ENCODE assay signal across 9 cellular contexts in genomic region chr9:98795295-98795955, GRCh38. TPM values are rescaled to one million over a fixed set of nuclear protein-coding genes. Genes with fewer than 3 reads are reported as not detected.
DNase-seq lines count a peak whose midpoint lies in the region; ATAC-seq and TF ChIP-seq lines count a peak whose summit lies in the region.
"Had no signal": no experiment of that assay in that cellular context is flagged by ENCODE, and none has a peak within 500 bp of the region (broad histone marks: within the 10 kb centered on the region; RNA-seq: fewer than 3 reads in every experiment).

No MANE protein-coding gene starts in this region.

- no peak overlapping the region for H3K27ac Mint-ChIP-seq in HFFc6
- H3K27ac Mint-ChIP-seq in activated CD8-positive, alpha-beta memory T cell treated with anti-CD3 and anti-CD28 coated beads, Interleukin-2, amount 10 ng/mL, durations not matched to agents 7 days and 5 days: no peak overlapping the region

- H3K27me3 Mint-ChIP-seq in HFFc6 (ENCODE audit: insufficient read depth): peaks cover 2% of the 10 kb centered on the region; the same call in 1 of the 2 replicates
- peaks cover 13% of the 10 kb centered on the region for H3K27me3 Mint-ChIP-seq in activated CD8-positive, alpha-beta memory T cell treated with anti-CD3 and anti-CD28 coated beads, Interleukin-2, amount 10 ng/mL, durations not matched to agents 7 days and 5 days

- ATAC-seq in activated CD8-positive, alpha-beta memory T cell treated with anti-CD3 and anti-CD28 coated beads, Interleukin-2, amount 10 ng/mL, durations not matched to agents 7 days and 5 days: no peak
- ATAC-seq in GM19467 (IDR thresholded peaks at IDR 0.05; ENCODE audit: unreplicated experiment): no peak

- peaks cover 16% of the 10 kb centered on the region for H3K9me3 Mint-ChIP-seq in HFFc6
- H3K9me3 Mint-ChIP-seq in activated CD8-positive, alpha-beta memory T cell treated with anti-CD3 and anti-CD28 coated beads, Interleukin-2, amount 10 ng/mL, durations not matched to agents 7 days and 5 days (ENCODE audit: low read depth): peaks cover 5% of the 10 kb centered on the region

- no peak for TF ChIP-seq POLR2A in spleen (IDR thresholded peaks at IDR 0.05)

- H3K4me1 Mint-ChIP-seq in HFFc6 (ENCODE audit: low read depth): peaks cover 39% of the 10 kb centered on the region
- peaks cover 20% of the 10 kb centered on the region for H3K4me1 Mint-ChIP-seq in activated CD8-positive, alpha-beta memory T cell treated with anti-CD3 and anti-CD28 coated beads, Interleukin-2, amount 10 ng/mL, durations not matched to agents 7 days and 5 days

- WGBS in spleen, 5 donors: 71 to 78% (median 74%) methylated on average over 12 of the region's 12 CpGs

- H3K27me3 ChIP-seq in spleen (replicated peaks in 1 of 7): peaks cover 0 to 12% (median 0%) of the 10 kb centered on the region in 7 donors

- H3K36me3 Mint-ChIP-seq in HFFc6 (ENCODE audit: low read depth): peaks cover 14% of the 10 kb centered on the region
- peaks cover 10% of the 10 kb centered on the region for H3K36me3 Mint-ChIP-seq in activated CD8-positive, alpha-beta memory T cell treated with anti-CD3 and anti-CD28 coated beads, Interleukin-2, amount 10 ng/mL, durations not matched to agents 7 days and 5 days

- H3K4me3 ChIP-seq in iPS-11a (ENCODE audit: low read depth, low read length) (peak overlapping the region; percentile 67), spleen (peak overlapping the region; percentile 44 to 83 (median 60))

- H3K36me3 ChIP-seq in spleen: no peaks in the 10 kb centered on the region

- DNase-seq in HFFc6: no peak
- DNase-seq in activated CD8-positive, alpha-beta memory T cell treated with anti-CD3 and anti-CD28 coated beads, Interleukin-2, amount 10 ng/mL, durations not matched to agents 7 days and 5 days: peak; percentile 21
- no peak for DNase-seq in spleen
- no peak for DNase-seq in cerebellum (ENCODE audit: low spot score)
- DNase-seq in UCSD-AML1 (lab: John Stamatoyannopoulos, UW; ENCODE audit: unreplicated experiment): no peak
- DNase-seq in activated gamma-delta T cell treated with Interleukin-2 at 50 U/mL for 16 hours: no peak
- DNase-seq: activated CD4-positive, CD25-positive, alpha-beta regulatory T cell had no signal

- intact Hi-C loops in spleen (cut with DNase I; ENCODE audit: low total_unique reads): no loop called here

- CTCF ChIA-PET in activated CD8-positive, alpha-beta memory T cell treated with anti-CD3 and anti-CD28 coated beads, Interleukin-2, amount 10 ng/mL, durations not matched to agents 7 days and 5 days (lab: Charles Lee): interaction anchor here (4.2 kb wide), 1 partner anchor 12 kb away, joined by 33 read pairs; the partner anchor contains the start of gene GALNT12

- H3K27ac ChIP-seq in spleen: peak overlapping the region in 1 of 8 donors; percentile 51

- peaks cover 0 to 13% (median 9%) of the 10 kb centered on the region in 8 donors for H3K9me3 ChIP-seq in spleen

- H3K4me3 Mint-ChIP-seq in HFFc6: peak overlapping the region; percentile 86
- H3K4me3 Mint-ChIP-seq in activated CD8-positive, alpha-beta memory T cell treated with anti-CD3 and anti-CD28 coated beads, Interleukin-2, amount 10 ng/mL, durations not matched to agents 7 days and 5 days: peak overlapping the region; percentile 43

- TF ChIP-seq CTCF in HFFc6 (IDR thresholded peaks at IDR 0.05): no peak
- no peak for TF ChIP-seq CTCF in spleen (IDR thresholded peaks at IDR 0.05 in 8 of 11, conservative IDR thresholded peaks at IDR 0.05 in 3 of 11)

- peaks cover 0 to 43% (median 24%) of the 10 kb centered on the region in 6 donors for H3K4me1 ChIP-seq in spleen

RNA-seq across cellular contexts. Expression of gene ANKS6, which starts 0.9 kb away (rescaled TPM):
- 10 to 100 TPM; 12.7 to 16.6 (median 14.8) TPM for total RNA-seq in HFFc6 (2021; fragmentation: NEBNext Ultra II Directional; extraction: Animal tissue kit (Norgen Biotek cat#: 25700))
- total RNA-seq in activated CD8-positive, alpha-beta memory T cell treated with anti-CD3 and anti-CD28 coated beads, Interleukin-2, amount 10 ng/mL, durations not matched to agents 7 days and 5 days: 1 to 10 TPM; 6.5 to 9.2 TPM
- 1 to 10 TPM; 5.2 to 9.4 (median 7.0) TPM for total RNA-seq in spleen
- polyA plus RNA-seq in spleen: 1 to 10 TPM; 4.9 to 8.2 (median 7.7) TPM
- total RNA-seq in cerebellum: 11.1 TPM

RNA-seq across cellular contexts. Expression of gene GALNT12, which starts 12.0 kb away (rescaled TPM):
- total RNA-seq in HFFc6 (2021; fragmentation: NEBNext Ultra II Directional; extraction: Animal tissue kit (Norgen Biotek cat#: 25700)): under 1 TPM in 4 of 6 experiments, not detected in 2; 0.07 to 0.32 (median 0.15) TPM
- 1 to 10 TPM; 3.5 to 9.9 TPM for total RNA-seq in activated CD8-positive, alpha-beta memory T cell treated with anti-CD3 and anti-CD28 coated beads, Interleukin-2, amount 10 ng/mL, durations not matched to agents 7 days and 5 days
- 1 to 10 TPM; 1.2 to 3.2 (median 2.6) TPM for total RNA-seq in spleen
- 1 to 10 TPM; 2.1 to 2.6 (median 2.3) TPM for polyA plus RNA-seq in spleen
- total RNA-seq in cerebellum: 10.3 TPM
